Comparison of ENCODE assay signal across 12 cellular contexts in genomic region chr1:31376374-31377134, GRCh38. TPM values are rescaled to one million over a fixed set of nuclear protein-coding genes. Genes with fewer than 3 reads are reported as not detected.
A peak's percentile ranks its signal among the peaks of the same experiment; 100 is the strongest.
DNase-seq lines count a peak whose midpoint lies in the region; ATAC-seq, FAIRE-seq and TF ChIP-seq lines count a peak whose summit lies in the region.
"Had no signal": no experiment of that assay in that cellular context is flagged by ENCODE, and none has a peak within 500 bp of the region (broad histone marks: within the 10 kb centered on the region; RNA-seq: fewer than 3 reads in every experiment).

No MANE protein-coding gene starts in this region.

- no peak for FAIRE-seq in urothelium cell line (lab: Jason Lieb, UNC)
- no peak for FAIRE-seq in GM12891 (lab: Jason Lieb, UNC)

- peaks cover 7% of the 10 kb centered on the region for H3K27me3 Mint-ChIP-seq in WTC11 (ENCODE audit: low read depth)

- no peaks in the 10 kb centered on the region for H3K36me3 Mint-ChIP-seq in WTC11

- H3K4me1 Mint-ChIP-seq in WTC11: peaks cover 47% of the 10 kb centered on the region

- CTCF ChIA-PET in WTC11 (lab: Charles Lee): interaction anchor here (0.6 to 3.6 kb wide), 8 partner anchors 18 to 196 kb away, joined by 3 to 20 read pairs (median 6); no protein-coding TSS in a partner anchor

- intact Hi-C loops in left ventricle myocardium inferior (cut with micrococcal nuclease): no loop called here

- H3K4me3 ChIP-seq in left ventricle myocardium inferior (no peak overlapping the region), right atrium auricular region (no peak overlapping the region)

- POLR2A ChIA-PET in WTC11 (lab: Charles Lee): no interaction called here

- no peaks in the 10 kb centered on the region for H3K9me3 ChIP-seq in left ventricle myocardium inferior (replicated peaks)
- H3K9me3 ChIP-seq in right atrium auricular region: no peaks in the 10 kb centered on the region

- TF ChIP-seq POLR2A in GM12891 (IDR thresholded peaks at IDR 0.05; ENCODE audit: low read depth, low read length): no peak

- H3K4me1 ChIP-seq in left ventricle myocardium inferior (peaks cover 54% of the 10 kb centered on the region), right atrium auricular region (peaks cover 0 to 46% of the 10 kb centered on the region in 2 donors)

- DNase-seq in left ventricle myocardium inferior: no peak
- no peak for DNase-seq in right atrium auricular region (ENCODE audit: low spot score)
- DNase-seq in WTC11 (ENCODE audit: low spot score): no peak
- peak in 46 of 51 donors; percentile 16 to 92 (median 74) for DNase-seq in hypothalamus (lab: John Stamatoyannopoulos, UW)
- DNase-seq in urothelium cell line (ENCODE audit: low spot score): peak; percentile 75
- no peak for DNase-seq in activated CD4-positive, alpha-beta T cell treated with anti-CD3 and anti-CD28 coated beads for 48 hours
- no peak for DNase-seq in GM12891 (ENCODE audit: insufficient read length, low spot score)
- DNase-seq: cortex of kidney; stimulated activated CD4-positive, alpha-beta T cell treated with anti-CD3 and anti-CD28 coated beads, Interleukin-15, amount 100 ng/mL, for 24 hours had no signal

- H3K27ac ChIP-seq in left ventricle myocardium inferior (replicated peaks): peak overlapping the region; percentile 96
- peak overlapping the region in 1 of 2 donors; percentile 93 for H3K27ac ChIP-seq in right atrium auricular region
- H3K27ac ChIP-seq: C4-2B had no signal

- ATAC-seq in WTC11: peak; percentile 1; the same call in 1 of the 2 replicates
- no peak for ATAC-seq in HG03139 (IDR thresholded peaks at IDR 0.05; ENCODE audit: unreplicated experiment)
- ATAC-seq: Panc1 had no signal

- H3K9me3 Mint-ChIP-seq in WTC11: no peaks in the 10 kb centered on the region

- H3K4me3 Mint-ChIP-seq in WTC11: no peak overlapping the region

- H3K27me3 ChIP-seq in left ventricle myocardium inferior (ENCODE audit: low read depth) (no peaks in the 10 kb centered on the region), right atrium auricular region (no peaks in the 10 kb centered on the region)

- TF ChIP-seq CTCF in left ventricle myocardium inferior (IDR thresholded peaks at IDR 0.05; ENCODE audit: borderline replicate concordance) (no peak), right atrium auricular region (IDR thresholded peaks at IDR 0.05) (no peak), WTC11 (IDR thresholded peaks at IDR 0.05) (no peak)

- H3K36me3 ChIP-seq in left ventricle myocardium inferior (peaks cover 8% of the 10 kb centered on the region), right atrium auricular region (peaks cover 10% of the 10 kb centered on the region)

- peak overlapping the region; percentile 93 for H3K27ac Mint-ChIP-seq in WTC11

TF ChIP-seq in WTC11, 78 proteins besides CTCF, POLR2A, EP300 and RAD21 (continues in another document):
- TF ChIP-seq NR3C1 (CRISPR knock-in tag; conservative IDR thresholded peaks at IDR 0.05; ENCODE audit: low read depth): no peak
- no peak for TF ChIP-seq ZNF317 (CRISPR knock-in tag; IDR thresholded peaks at IDR 0.05; ENCODE audit: borderline replicate concordance, low read depth)
- TF ChIP-seq MXD4 (CRISPR knock-in tag; IDR thresholded peaks at IDR 0.05; ENCODE audit: borderline replicate concordance): no peak
- TF ChIP-seq FOXP1 (CRISPR knock-in tag; IDR thresholded peaks at IDR 0.05; ENCODE audit: borderline replicate concordance): no peak
- TF ChIP-seq ZMAT4 (CRISPR knock-in tag; IDR thresholded peaks at IDR 0.05): no peak
- no peak for TF ChIP-seq STAT6 (CRISPR knock-in tag; conservative IDR thresholded peaks at IDR 0.05; ENCODE audit: low read depth)
- TF ChIP-seq TCF7 (CRISPR knock-in tag; IDR thresholded peaks at IDR 0.05; ENCODE audit: low read depth): no peak
- TF ChIP-seq ZNF138 (CRISPR knock-in tag; conservative IDR thresholded peaks at IDR 0.05): no peak

TF ChIP-seq in GM12891, 5 proteins besides CTCF, POLR2A, EP300 and RAD21:
- TF ChIP-seq POU2F2 (IDR thresholded peaks at IDR 0.05; ENCODE audit: low read depth, low read length) (no peak), TAF1 (IDR thresholded peaks at IDR 0.05; ENCODE audit: low read depth, low read length) (no peak), SPI1 (IDR thresholded peaks at IDR 0.05; ENCODE audit: low read depth, low read length) (no peak), PAX5 (IDR thresholded peaks at IDR 0.05; ENCODE audit: insufficient read depth, low read length, severe bottlenecking) (no peak), POLR2AphosphoS5 (IDR thresholded peaks at IDR 0.05; ENCODE audit: low read depth, low read length) (no peak)

RNA-seq across cellular contexts. Expression of gene FABP3, which starts 3.7 kb away (rescaled TPM):
- 4,737 TPM for total RNA-seq in left ventricle myocardium inferior
- 1,000 to 10,000 TPM; 3,211 to 3,527 TPM for total RNA-seq in right atrium auricular region
- total RNA-seq in WTC11 (2021): 18.0 to 25.0 TPM (median 19.0 TPM) in 3 replicates
- 13.0 TPM for polyA plus RNA-seq in GM12891 (2012; ENCODE audit: low read depth, missing spikeins)

RNA-seq across cellular contexts. Expression of gene SERINC2, which starts 36.5 kb away (rescaled TPM):
- total RNA-seq in left ventricle myocardium inferior: 1.6 TPM
- 1 to 10 TPM in 1 of 2 donors, under 1 TPM in 1; 0.70 to 3.8 TPM for total RNA-seq in right atrium auricular region
- 26.0 to 27.8 TPM (median 27.6 TPM) in 3 replicates for total RNA-seq in WTC11 (2021)
- 0.68 TPM for polyA plus RNA-seq in GM12891 (2012; ENCODE audit: low read depth, missing spikeins)

Comparison
In these comparisons a context has a peak if more than half of its experiments do, and no peak if none do; other contexts are left out.
1. DNase-seq: peak in hypothalamus (46 of 51) and urothelium cell line (single experiment); none in left ventricle myocardium inferior (single experiment), right atrium auricular region (single experiment), WTC11 (single experiment), activated CD4-positive, alpha-beta T cell treated with anti-CD3 and anti-CD28 coated beads for 48 hours (single experiment) and GM12891 (single experiment).
2. RNA of gene FABP3, which starts 3.7 kb away (total RNA-seq): 4,737 TPM in left ventricle myocardium inferior (single experiment) and 3,211 to 3,527 TPM in right atrium auricular region; 18.0 to 25.0 TPM in WTC11; every median in the first group is over 100 times any median in the second.